In the genomic region with DNA sequence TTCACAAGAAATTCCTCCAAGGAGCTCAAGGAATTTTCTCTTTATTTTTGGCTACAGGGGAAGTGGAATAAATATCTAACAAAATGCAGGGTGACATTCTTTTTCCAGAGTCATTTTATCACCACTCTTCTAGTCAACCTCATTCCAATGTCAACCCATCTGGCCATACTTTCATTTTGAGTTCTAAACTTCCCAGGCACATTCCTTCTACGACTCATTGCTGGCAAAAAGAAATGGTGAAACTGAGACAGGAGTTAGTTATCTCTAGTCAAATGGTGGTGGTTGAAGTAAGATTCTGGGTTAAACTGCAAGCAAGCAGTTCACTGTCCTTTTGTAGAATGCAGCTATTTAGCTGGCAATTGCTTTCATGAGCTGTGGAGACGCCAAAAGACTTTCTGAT, we compare ENCODE assay signal across 1 cellular context.
TF ChIP-seq lines count a peak whose summit lies in the region.

No MANE protein-coding gene starts in this region.

TF ChIP-seq in HepG2, 621 proteins besides CTCF, POLR2A, EP300 and RAD21:
- TF ChIP-seq NR1H2 (CRISPR knock-in tag; IDR thresholded peaks at IDR 0.05; ENCODE audit: borderline replicate concordance, low read depth): no peak
- no peak for TF ChIP-seq TAF15 (IDR thresholded peaks at IDR 0.05; ENCODE audit: low read depth, low read length, poor library complexity, severe bottlenecking)
- no peak for TF ChIP-seq ZBTB1 (CRISPR knock-in tag; IDR thresholded peaks at IDR 0.05; ENCODE audit: borderline replicate concordance)
- TF ChIP-seq, protein P1, sequence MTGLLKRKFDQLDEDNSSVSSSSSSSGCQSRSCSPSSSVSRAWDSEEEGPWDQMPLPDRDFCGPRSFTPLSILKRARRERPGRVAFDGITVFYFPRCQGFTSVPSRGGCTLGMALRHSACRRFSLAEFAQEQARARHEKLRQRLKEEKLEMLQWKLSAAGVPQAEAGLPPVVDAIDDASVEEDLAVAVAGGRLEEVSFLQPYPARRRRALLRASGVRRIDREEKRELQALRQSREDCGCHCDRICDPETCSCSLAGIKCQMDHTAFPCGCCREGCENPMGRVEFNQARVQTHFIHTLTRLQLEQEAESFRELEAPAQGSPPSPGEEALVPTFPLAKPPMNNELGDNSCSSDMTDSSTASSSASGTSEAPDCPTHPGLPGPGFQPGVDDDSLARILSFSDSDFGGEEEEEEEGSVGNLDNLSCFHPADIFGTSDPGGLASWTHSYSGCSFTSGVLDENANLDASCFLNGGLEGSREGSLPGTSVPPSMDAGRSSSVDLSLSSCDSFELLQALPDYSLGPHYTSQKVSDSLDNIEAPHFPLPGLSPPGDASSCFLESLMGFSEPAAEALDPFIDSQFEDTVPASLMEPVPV (CRISPR knock-in tag; IDR thresholded peaks at IDR 0.05): no peak
- TF ChIP-seq GATAD1 (CRISPR knock-in tag; IDR thresholded peaks at IDR 0.05): no peak
- TF ChIP-seq, protein P2, sequence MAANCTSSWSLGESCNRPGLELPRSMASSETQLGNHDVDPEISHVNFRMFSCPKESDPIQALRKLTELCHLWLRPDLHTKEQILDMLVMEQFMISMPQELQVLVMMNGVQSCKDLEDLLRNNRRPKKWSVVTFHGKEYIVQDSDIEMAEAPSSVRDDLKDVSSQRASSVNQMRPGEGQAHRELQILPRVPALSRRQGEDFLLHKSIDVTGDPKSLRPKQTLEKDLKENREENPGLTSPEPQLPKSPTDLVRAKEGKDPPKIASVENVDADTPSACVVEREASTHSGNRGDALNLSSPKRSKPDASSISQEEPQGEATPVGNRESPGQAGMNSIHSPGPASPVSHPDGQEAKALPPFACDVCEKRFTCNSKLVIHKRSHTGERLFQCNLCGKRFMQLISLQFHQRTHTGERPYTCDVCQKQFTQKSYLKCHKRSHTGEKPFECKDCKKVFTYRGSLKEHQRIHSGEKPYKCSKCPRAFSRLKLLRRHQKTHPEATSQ (CRISPR knock-in tag; IDR thresholded peaks at IDR 0.05; ENCODE audit: borderline replicate concordance): no peak
- TF ChIP-seq NFIB (CRISPR knock-in tag; IDR thresholded peaks at IDR 0.05; ENCODE audit: borderline replicate concordance): no peak
- no peak for TF ChIP-seq ZNF550 (CRISPR knock-in tag; IDR thresholded peaks at IDR 0.05; ENCODE audit: borderline replicate concordance)
- TF ChIP-seq ZNF678 (CRISPR knock-in tag; IDR thresholded peaks at IDR 0.05): no peak
- no peak for TF ChIP-seq WIZ (CRISPR knock-in tag; IDR thresholded peaks at IDR 0.05)
- TF ChIP-seq SPEN (CRISPR knock-in tag; IDR thresholded peaks at IDR 0.05; ENCODE audit: low read depth): no peak
- no peak for TF ChIP-seq MIER2 (CRISPR knock-in tag; IDR thresholded peaks at IDR 0.05)
- TF ChIP-seq, protein P3, sequence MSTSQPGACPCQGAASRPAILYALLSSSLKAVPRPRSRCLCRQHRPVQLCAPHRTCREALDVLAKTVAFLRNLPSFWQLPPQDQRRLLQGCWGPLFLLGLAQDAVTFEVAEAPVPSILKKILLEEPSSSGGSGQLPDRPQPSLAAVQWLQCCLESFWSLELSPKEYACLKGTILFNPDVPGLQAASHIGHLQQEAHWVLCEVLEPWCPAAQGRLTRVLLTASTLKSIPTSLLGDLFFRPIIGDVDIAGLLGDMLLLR (CRISPR knock-in tag; IDR thresholded peaks at IDR 0.05): no peak
- no peak for TF ChIP-seq ZNF530 (CRISPR knock-in tag; IDR thresholded peaks at IDR 0.05; ENCODE audit: low read depth)
- no peak for TF ChIP-seq ZNF256 (CRISPR knock-in tag; conservative IDR thresholded peaks at IDR 0.05)
- TF ChIP-seq, protein P4, sequence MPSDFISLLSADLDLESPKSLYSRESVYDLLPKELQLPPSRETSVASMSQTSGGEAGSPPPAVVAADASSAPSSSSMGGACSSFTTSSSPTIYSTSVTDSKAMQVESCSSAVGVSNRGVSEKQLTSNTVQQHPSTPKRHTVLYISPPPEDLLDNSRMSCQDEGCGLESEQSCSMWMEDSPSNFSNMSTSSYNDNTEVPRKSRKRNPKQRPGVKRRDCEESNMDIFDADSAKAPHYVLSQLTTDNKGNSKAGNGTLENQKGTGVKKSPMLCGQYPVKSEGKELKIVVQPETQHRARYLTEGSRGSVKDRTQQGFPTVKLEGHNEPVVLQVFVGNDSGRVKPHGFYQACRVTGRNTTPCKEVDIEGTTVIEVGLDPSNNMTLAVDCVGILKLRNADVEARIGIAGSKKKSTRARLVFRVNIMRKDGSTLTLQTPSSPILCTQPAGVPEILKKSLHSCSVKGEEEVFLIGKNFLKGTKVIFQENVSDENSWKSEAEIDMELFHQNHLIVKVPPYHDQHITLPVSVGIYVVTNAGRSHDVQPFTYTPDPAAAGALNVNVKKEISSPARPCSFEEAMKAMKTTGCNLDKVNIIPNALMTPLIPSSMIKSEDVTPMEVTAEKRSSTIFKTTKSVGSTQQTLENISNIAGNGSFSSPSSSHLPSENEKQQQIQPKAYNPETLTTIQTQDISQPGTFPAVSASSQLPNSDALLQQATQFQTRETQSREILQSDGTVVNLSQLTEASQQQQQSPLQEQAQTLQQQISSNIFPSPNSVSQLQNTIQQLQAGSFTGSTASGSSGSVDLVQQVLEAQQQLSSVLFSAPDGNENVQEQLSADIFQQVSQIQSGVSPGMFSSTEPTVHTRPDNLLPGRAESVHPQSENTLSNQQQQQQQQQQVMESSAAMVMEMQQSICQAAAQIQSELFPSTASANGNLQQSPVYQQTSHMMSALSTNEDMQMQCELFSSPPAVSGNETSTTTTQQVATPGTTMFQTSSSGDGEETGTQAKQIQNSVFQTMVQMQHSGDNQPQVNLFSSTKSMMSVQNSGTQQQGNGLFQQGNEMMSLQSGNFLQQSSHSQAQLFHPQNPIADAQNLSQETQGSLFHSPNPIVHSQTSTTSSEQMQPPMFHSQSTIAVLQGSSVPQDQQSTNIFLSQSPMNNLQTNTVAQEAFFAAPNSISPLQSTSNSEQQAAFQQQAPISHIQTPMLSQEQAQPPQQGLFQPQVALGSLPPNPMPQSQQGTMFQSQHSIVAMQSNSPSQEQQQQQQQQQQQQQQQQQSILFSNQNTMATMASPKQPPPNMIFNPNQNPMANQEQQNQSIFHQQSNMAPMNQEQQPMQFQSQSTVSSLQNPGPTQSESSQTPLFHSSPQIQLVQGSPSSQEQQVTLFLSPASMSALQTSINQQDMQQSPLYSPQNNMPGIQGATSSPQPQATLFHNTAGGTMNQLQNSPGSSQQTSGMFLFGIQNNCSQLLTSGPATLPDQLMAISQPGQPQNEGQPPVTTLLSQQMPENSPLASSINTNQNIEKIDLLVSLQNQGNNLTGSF (CRISPR knock-in tag; IDR thresholded peaks at IDR 0.05): no peak
- TF ChIP-seq ZNF7 (CRISPR knock-in tag; IDR thresholded peaks at IDR 0.05): no peak
